27 cellular contexts compared by ENCODE assay signal in the genomic region with DNA sequence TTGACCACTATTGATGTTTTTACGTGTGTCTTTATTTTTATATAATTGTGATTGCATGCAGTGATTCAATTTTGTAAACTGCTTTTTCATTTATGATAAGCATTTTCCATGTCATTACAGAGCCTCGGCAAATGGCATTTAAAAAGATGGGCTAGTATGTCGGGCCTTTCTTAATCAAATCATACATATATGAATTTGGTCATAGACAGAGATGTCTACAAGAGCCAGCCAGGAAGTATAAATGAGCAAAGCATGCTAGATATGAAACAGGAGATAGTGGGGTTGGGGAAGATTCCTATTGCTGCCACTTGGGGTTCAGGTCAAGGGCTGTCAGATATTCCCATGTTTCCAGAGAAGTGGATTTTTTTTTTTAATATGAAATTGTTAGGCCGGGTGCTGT.
"Had no signal": no experiment of that assay in that cellular context is flagged by ENCODE, and none has a peak within 500 bp of the region (broad histone marks: within the 10 kb centered on the region; RNA-seq: fewer than 3 reads in every experiment).

No MANE protein-coding gene starts in this region.

- H3K27me3 Mint-ChIP-seq: activated CD4-positive, alpha-beta memory T cell treated with anti-CD3 and anti-CD28 coated beads, Interleukin-2, amount 10 ng/mL, durations not matched to agents 7 days and 5 days; activated naive CD8-positive, alpha-beta T cell treated with anti-CD3 and anti-CD28 coated beads for 36 hours; T-cell had no signal

- H3K9me3 ChIP-seq: adrenal gland, breast epithelium, MG63 had no signal

- H3K27ac Mint-ChIP-seq: activated CD4-positive, alpha-beta memory T cell treated with anti-CD3 and anti-CD28 coated beads, Interleukin-2, amount 10 ng/mL, durations not matched to agents 7 days and 5 days; activated naive CD4-positive, alpha-beta T cell treated with anti-CD3 and anti-CD28 coated beads for 36 hours; T-cell had no signal

- H3K9me3 Mint-ChIP-seq: activated CD4-positive, alpha-beta memory T cell treated with anti-CD3 and anti-CD28 coated beads, Interleukin-2, amount 10 ng/mL, durations not matched to agents 7 days and 5 days; activated naive CD4-positive, alpha-beta T cell treated with anti-CD3 and anti-CD28 coated beads for 36 hours; activated naive CD8-positive, alpha-beta T cell treated with anti-CD3 and anti-CD28 coated beads for 36 hours; T-cell had no signal

- H3K36me3 ChIP-seq: adrenal gland, breast epithelium, MG63 had no signal

- H3K27me3 ChIP-seq: adrenal gland, breast epithelium, MG63 had no signal

- ATAC-seq: Right ventricle myocardium inferior, T-cell had no signal

- H3K27ac ChIP-seq: adrenal gland, breast epithelium, SK-N-MC had no signal

- H3K4me3 ChIP-seq: adrenal gland, breast epithelium, MG63, SK-N-MC had no signal

- DNase-seq: activated CD4-positive, alpha-beta memory T cell treated with anti-CD3 and anti-CD28 coated beads, Interleukin-2, amount 10 ng/mL, durations not matched to agents 7 days and 5 days; activated CD4-positive, alpha-beta T cell treated with anti-CD3 and anti-CD28 coated beads for 1 hour; activated CD4-positive, alpha-beta T cell treated with anti-CD3 and anti-CD28 coated beads, Interleukin-2, amount 50 U/mL, for 1 hour; activated CD8-positive, alpha-beta memory T cell treated with anti-CD3 and anti-CD28 coated beads, Interleukin-2, amount 50 U/mL, for 4 hours; activated gamma-delta T cell; activated naive CD4-positive, alpha-beta T cell treated with anti-CD3 and anti-CD28 coated beads for 36 hours; activated naive CD8-positive, alpha-beta T cell treated with anti-CD3 and anti-CD28 coated beads for 36 hours; activated T-cell treated with anti-CD3 and anti-CD28 coated beads, Interleukin-2, amount 50 U/mL, for 1 hour; adrenal gland; aorta; caudate nucleus; MG63; MV-4-11; NCI-H1092 treated with DMSO at 0.1 percent for 48 hours; NCI-H1417 treated with DMSO at 0.1 percent for 48 hours; NCI-H1694; NCI-H2029; NCI-H2107; NCI-H2171 treated with DMSO at 0.1 percent for 48 hours; NCI-H226; NCI-H526 treated with DMSO at 0.1 percent for 48 hours; NCI-H82; RPMI8226; T-cell had no signal

- H3K4me3 Mint-ChIP-seq: activated CD4-positive, alpha-beta memory T cell treated with anti-CD3 and anti-CD28 coated beads, Interleukin-2, amount 10 ng/mL, durations not matched to agents 7 days and 5 days; activated naive CD4-positive, alpha-beta T cell treated with anti-CD3 and anti-CD28 coated beads for 36 hours; activated naive CD8-positive, alpha-beta T cell treated with anti-CD3 and anti-CD28 coated beads for 36 hours; T-cell had no signal
